In genomic region chr16:82263456-82264159, GRCh38 we compare ENCODE assay signal across 8 cellular contexts.
A peak's percentile ranks its signal among the peaks of the same experiment; 100 is the strongest.
DNase-seq lines count a peak whose midpoint lies in the region; ATAC-seq and TF ChIP-seq lines count a peak whose summit lies in the region.

No MANE protein-coding gene starts in this region.

- DNase-seq in 8988T, result peak; percentile 46
- peak; percentile 70 for DNase-seq in HPDE6-E6E7 (ENCODE audit: extremely low spot score)
- DNase-seq in SJSA1 (ENCODE audit: low read depth in 1 of 2, low spot score in 2 of 2), result peak; percentile 25 to 56
- peak; percentile 36 for DNase-seq in activated naive CD4-positive, alpha-beta T cell treated with anti-CD3 and anti-CD28 coated beads, Interleukin-2, amount 50 U/mL, for 16 hours
- peak; percentile 14 to 90 (median 77) for DNase-seq in head of caudate nucleus
- peak in 1 of 2 donors; percentile 20 for DNase-seq in psoas muscle

- H3K27ac ChIP-seq in SJSA1 (no peak overlapping the region), psoas muscle (no peak overlapping the region)

- no peaks in the 10 kb centered on the region for H3K36me3 ChIP-seq in SJSA1
- no peaks in the 10 kb centered on the region for H3K36me3 ChIP-seq in psoas muscle (ENCODE audit: insufficient read depth in 1 of 2, low read depth in 1 of 2)

- H3K4me3 ChIP-seq in SJSA1, result no peak overlapping the region
- no peak overlapping the region for H3K4me3 ChIP-seq in psoas muscle

- WGBS in psoas muscle, 3 donors, result 32 to 40% (median 32%) methylated on average over 10 of the region's 10 CpGs

- peak; percentile 82 to 97 (median 88) for ATAC-seq in psoas muscle
- no peak for ATAC-seq in HG03025 (IDR thresholded peaks at IDR 0.05; ENCODE audit: low FRiP score, unreplicated experiment)

- H3K9me3 ChIP-seq in SJSA1 (replicated peaks), result no peaks in the 10 kb centered on the region
- no peaks in the 10 kb centered on the region for H3K9me3 ChIP-seq in psoas muscle

- TF ChIP-seq CTCF in GM12873 (IDR thresholded peaks at IDR 0.05; ENCODE audit: insufficient read depth, low read depth, low read length, missing control alignments) (peak; percentile 96), psoas muscle (IDR thresholded peaks at IDR 0.05) (peak; percentile 97)

- 0 out of 2 replicates have a peak, but pooled peaks cover 14% of the 10 kb centered on the region for H3K27me3 ChIP-seq in SJSA1 (replicated peaks)
- no peaks in the 10 kb centered on the region for H3K27me3 ChIP-seq in psoas muscle (ENCODE audit: insufficient read depth in 3 of 3, low read length in 2 of 3)

- H3K4me1 ChIP-seq in SJSA1 (replicated peaks) (no peaks in the 10 kb centered on the region), psoas muscle (no peaks in the 10 kb centered on the region)

- intact Hi-C loops in head of caudate nucleus (cut with DNase I), result loop anchor here (2.0 to 10.0 kb wide), 2 partner anchors 79 to 321 kb away; no protein-coding TSS in a partner anchor
- intact Hi-C loops in psoas muscle (cut with DNase I), result loop anchor here (1.0 to 10.0 kb wide), 7 partner anchors 83 to 1184 kb away; no protein-coding TSS in a partner anchor
